In genomic region chr10:88542522-88542921, GRCh38 we compare ENCODE assay signal across 24 cellular contexts. TPM values are rescaled to one million over a fixed set of nuclear protein-coding genes. Genes with fewer than 3 reads are reported as not detected.
"Had no signal": no experiment of that assay in that cellular context is flagged by ENCODE, and none has a peak within 500 bp of the region (broad histone marks: within the 10 kb centered on the region; RNA-seq: fewer than 3 reads in every experiment).

No MANE protein-coding gene starts in this region.

- ATAC-seq: activated T-cell treated with anti-CD3 and anti-CD28 coated beads, Interleukin-2, amount 50 U/mL, for 4 hours; body of pancreas; left colon; naive thymus-derived CD4-positive, alpha-beta T cell; stimulated activated naive CD8-positive, alpha-beta T cell treated with anti-CD3 and anti-CD28 coated beads, Interleukin-15, Interleukin-2, amounts not matched to agents 100 U/mL and 50 U/mL, for 24 hours; upper lobe of right lung had no signal

- H3K9me3 Mint-ChIP-seq: activated CD4-positive, alpha-beta memory T cell treated with anti-CD3 and anti-CD28 coated beads, Interleukin-2, amount 10 ng/mL, durations not matched to agents 7 days and 5 days; activated naive CD4-positive, alpha-beta T cell treated with anti-CD3 and anti-CD28 coated beads, Interleukin-2, amount 50 U/mL, for 24 hours; activated T-cell treated with anti-CD3 and anti-CD28 coated beads, Interleukin-2, amount 50 U/mL, for 4 hours; dendritic cell treated with granulocyte-macrophage colony-stimulating factor and Interleukin-4, amounts not matched to agents 40 ng/mL and 50 ng/mL, for 4 days; naive thymus-derived CD4-positive, alpha-beta T cell; T-helper 2 cell treated with Interferon-gamma antibody and Interleukin-4, amounts not matched to agents 5 μg/mL and 100 μg/mL, for 36 hours had no signal

- H3K4me3 Mint-ChIP-seq: activated CD4-positive, alpha-beta memory T cell treated with anti-CD3 and anti-CD28 coated beads, Interleukin-2, amount 10 ng/mL, durations not matched to agents 7 days and 5 days; activated naive CD4-positive, alpha-beta T cell treated with anti-CD3 and anti-CD28 coated beads, Interleukin-2, amount 50 U/mL, for 24 hours; activated T-cell treated with anti-CD3 and anti-CD28 coated beads, Interleukin-2, amount 50 U/mL, for 4 hours; dendritic cell treated with granulocyte-macrophage colony-stimulating factor and Interleukin-4, amounts not matched to agents 40 ng/mL and 50 ng/mL, for 4 days; naive thymus-derived CD4-positive, alpha-beta T cell; T-helper 2 cell treated with Interferon-gamma antibody and Interleukin-4, amounts not matched to agents 5 μg/mL and 100 μg/mL, for 36 hours had no signal

- H3K36me3 ChIP-seq: neutrophil, SJSA1, upper lobe of right lung had no signal

- H3K27me3 Mint-ChIP-seq: activated naive CD4-positive, alpha-beta T cell treated with anti-CD3 and anti-CD28 coated beads, Interleukin-2, amount 50 U/mL, for 24 hours; dendritic cell treated with granulocyte-macrophage colony-stimulating factor and Interleukin-4, amounts not matched to agents 40 ng/mL and 50 ng/mL, for 4 days had no signal

- DNase-seq: activated CD4-positive, alpha-beta memory T cell treated with anti-CD3 and anti-CD28 coated beads, Interleukin-2, amount 10 ng/mL, durations not matched to agents 7 days and 5 days; activated effector memory CD4-positive, alpha-beta T cell treated with anti-CD3 and anti-CD28 coated beads, Interleukin-2, amount 50 U/mL, for 16 hours; activated T-cell treated with anti-CD3 and anti-CD28 coated beads, Interleukin-2, amount 50 U/mL, for 4 hours; amniotic stem cell; body of pancreas; effector memory CD4-positive, alpha-beta T cell; foreskin fibroblast; glutamatergic neuron; hypothalamus; left colon; naive thymus-derived CD4-positive, alpha-beta T cell; small intestine; stimulated activated CD4-positive, alpha-beta T cell treated with anti-CD3 and anti-CD28 coated beads, Interleukin-4, amount 100 ng/mL, for 4 hours; stimulated activated CD8-positive, alpha-beta memory T cell treated with anti-CD3 and anti-CD28 coated beads, Interleukin-4, amount 100 ng/mL, for 48 hours; stimulated activated naive CD8-positive, alpha-beta T cell treated with anti-CD3 and anti-CD28 coated beads, Interleukin-15, Interleukin-2, amounts not matched to agents 100 U/mL and 50 U/mL, for 24 hours; SW 1271; upper lobe of right lung had no signal

- H3K27ac Mint-ChIP-seq: activated CD4-positive, alpha-beta memory T cell treated with anti-CD3 and anti-CD28 coated beads, Interleukin-2, amount 10 ng/mL, durations not matched to agents 7 days and 5 days; activated naive CD4-positive, alpha-beta T cell treated with anti-CD3 and anti-CD28 coated beads, Interleukin-2, amount 50 U/mL, for 24 hours; dendritic cell treated with granulocyte-macrophage colony-stimulating factor and Interleukin-4, amounts not matched to agents 40 ng/mL and 50 ng/mL, for 4 days; naive thymus-derived CD4-positive, alpha-beta T cell; T-helper 2 cell treated with Interferon-gamma antibody and Interleukin-4, amounts not matched to agents 5 μg/mL and 100 μg/mL, for 36 hours had no signal

- H3K36me3 Mint-ChIP-seq: activated naive CD4-positive, alpha-beta T cell treated with anti-CD3 and anti-CD28 coated beads, Interleukin-2, amount 50 U/mL, for 24 hours had no signal

- H3K4me1 Mint-ChIP-seq: activated naive CD4-positive, alpha-beta T cell treated with anti-CD3 and anti-CD28 coated beads, Interleukin-2, amount 50 U/mL, for 24 hours had no signal

- H3K4me3 ChIP-seq: body of pancreas, SJSA1, upper lobe of right lung had no signal

- H3K27ac ChIP-seq: neutrophil, SJSA1 had no signal

- H3K4me1 ChIP-seq: SJSA1 had no signal

- H3K9me3 ChIP-seq: body of pancreas, neutrophil, SJSA1, upper lobe of right lung had no signal

- H3K27me3 ChIP-seq: body of pancreas, neutrophil, upper lobe of right lung had no signal

RNA-seq across cellular contexts. Expression of gene RNLS, which starts 40.6 kb away (rescaled TPM):
- total RNA-seq: SJSA1 had no signal

RNA-seq across cellular contexts. Expression of gene LIPJ, which starts 44.0 kb away (rescaled TPM):
- total RNA-seq: activated CD4-positive, alpha-beta memory T cell treated with anti-CD3 and anti-CD28 coated beads, Interleukin-2, amount 10 ng/mL, durations not matched to agents 7 days and 5 days; activated T-cell treated with anti-CD3 and anti-CD28 coated beads, Interleukin-2, amount 50 U/mL, for 4 hours; lung microvascular endothelial cell; mononuclear cell; SJSA1; upper lobe of right lung had no signal
- polyA plus RNA-seq: naive thymus-derived CD4-positive, alpha-beta T cell had no signal
